In the genomic region with DNA sequence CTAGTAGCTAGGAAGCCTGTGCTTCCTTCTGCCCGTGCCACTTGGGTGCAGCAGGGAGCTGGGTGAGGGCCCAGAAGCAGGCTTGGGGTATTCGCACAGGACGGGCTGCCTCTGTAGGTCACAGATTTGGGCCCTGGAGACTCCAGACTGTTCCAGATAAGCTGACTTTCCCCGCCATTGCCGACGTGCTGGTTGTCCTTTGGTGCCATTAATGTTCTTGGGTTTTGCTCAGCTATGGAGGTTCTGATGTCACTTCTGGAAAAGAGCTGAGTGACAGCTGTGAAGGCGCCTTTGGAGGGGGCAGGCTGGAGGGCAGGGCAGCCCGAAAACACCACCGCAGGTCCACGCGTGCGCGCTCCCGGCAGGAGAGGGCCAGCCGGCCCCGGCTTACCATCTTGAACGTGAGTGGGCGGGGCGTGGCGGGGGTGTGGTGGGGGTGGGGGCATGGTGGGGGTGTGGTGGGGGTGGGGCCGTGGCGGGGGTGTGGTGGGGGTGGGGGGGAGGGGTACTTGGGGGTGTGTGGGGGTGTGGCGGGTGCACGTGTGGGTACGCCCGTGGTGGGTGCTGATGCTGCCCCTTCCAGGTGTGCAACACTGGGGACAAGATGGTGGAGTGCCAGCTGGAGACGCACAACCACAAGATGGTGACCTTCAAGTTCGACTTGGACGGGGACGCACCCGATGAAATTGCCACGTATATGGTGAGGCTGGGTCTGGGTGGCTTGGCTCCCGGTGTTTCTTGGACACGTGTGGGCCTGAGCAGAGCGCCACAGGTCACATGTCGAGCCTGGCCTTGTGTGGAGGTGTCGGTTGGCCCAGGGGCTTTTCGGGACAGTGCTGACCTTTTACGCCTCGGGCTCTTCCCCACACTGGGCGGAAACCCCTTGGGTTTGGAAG, we compare ENCODE assay signal across 15 cellular contexts.
DNase-seq lines count a peak whose midpoint lies in the region; ATAC-seq and TF ChIP-seq lines count a peak whose summit lies in the region.
"Had no signal": no experiment of that assay in that cellular context is flagged by ENCODE, and none has a peak within 500 bp of the region (broad histone marks: within the 10 kb centered on the region; RNA-seq: fewer than 3 reads in every experiment).

No MANE protein-coding gene starts in this region.

- no peaks in the 10 kb centered on the region for H3K4me1 ChIP-seq in endodermal cell (ENCODE audit: control insufficient read depth, insufficient read depth, low read length)
- H3K4me1 ChIP-seq: parathyroid adenoma had no signal

- peak; percentile 8 for DNase-seq in activated CD8-positive, alpha-beta T cell treated with anti-CD3 and anti-CD28 coated beads, Interleukin-2, amount 10 ng/mL, durations not matched to agents 7 days and 5 days
- DNase-seq in activated CD8-positive, alpha-beta T cell treated with anti-CD3 and anti-CD28 coated beads for 36 hours, result no peak
- peak; percentile 26 for DNase-seq in GM13976 (ENCODE audit: low spot score)
- DNase-seq in endodermal cell, result peak; percentile 34
- DNase-seq in sciatic nerve (ENCODE audit: low spot score), result peak; percentile 45
- no peak for DNase-seq in NCI-H446 treated with DMSO at 0.1 percent for 48 hours (lab: John Stamatoyannopoulos, UW)
- no peak for DNase-seq in cerebellar cortex (ENCODE audit: low spot score)
- DNase-seq in caudate nucleus (lab: John Stamatoyannopoulos, UW), result no peak
- DNase-seq: CD4-positive, alpha-beta memory T cell; NCI-H1436; SHP77 treated with DMSO at 0.1 percent for 48 hours; T-helper 2 cell had no signal

- H3K9me3 ChIP-seq in endodermal cell (ENCODE audit: control insufficient read depth, low read length), result no peaks in the 10 kb centered on the region

- H3K27me3 ChIP-seq in endodermal cell (ENCODE audit: control insufficient read depth, insufficient read depth, low read length, poor library complexity, severe bottlenecking), result no peaks in the 10 kb centered on the region

- CTCF ChIA-PET in activated CD8-positive, alpha-beta T cell treated with anti-CD3 and anti-CD28 coated beads, Interleukin-2, amount 10 ng/mL, durations not matched to agents 7 days and 5 days (lab: Charles Lee), result no interaction called here
- CTCF ChIA-PET in activated CD8-positive, alpha-beta T cell treated with anti-CD3 and anti-CD28 coated beads for 36 hours (lab: Charles Lee), result no interaction called here

- POLR2A ChIA-PET in activated CD8-positive, alpha-beta T cell treated with anti-CD3 and anti-CD28 coated beads, Interleukin-2, amount 10 ng/mL, durations not matched to agents 7 days and 5 days (lab: Charles Lee), result no interaction called here
- POLR2A ChIA-PET in activated CD8-positive, alpha-beta T cell treated with anti-CD3 and anti-CD28 coated beads for 36 hours (lab: Charles Lee), result no interaction called here

- no peaks in the 10 kb centered on the region for H3K36me3 Mint-ChIP-seq in activated CD8-positive, alpha-beta T cell treated with anti-CD3 and anti-CD28 coated beads, Interleukin-2, amount 10 ng/mL, durations not matched to agents 7 days and 5 days (ENCODE audit: low read depth)
- no peaks in the 10 kb centered on the region for H3K36me3 Mint-ChIP-seq in activated CD8-positive, alpha-beta T cell treated with anti-CD3 and anti-CD28 coated beads for 36 hours (ENCODE audit: low read depth)
- H3K36me3 Mint-ChIP-seq in endodermal cell (ENCODE audit: low read depth), result peaks cover 4% of the 10 kb centered on the region
- H3K36me3 Mint-ChIP-seq: CD4-positive, alpha-beta memory T cell had no signal

- in situ Hi-C loops in GM13976 (cut with MboI; ENCODE audit: low sequenced_read_pairs, unreplicated experiment), result no loop called here

- H3K4me3 ChIP-seq in endodermal cell (ENCODE audit: low read length), result no peak overlapping the region

- H3K4me1 Mint-ChIP-seq in activated CD8-positive, alpha-beta T cell treated with anti-CD3 and anti-CD28 coated beads, Interleukin-2, amount 10 ng/mL, durations not matched to agents 7 days and 5 days (ENCODE audit: low read depth), result peaks cover 9% of the 10 kb centered on the region
- H3K4me1 Mint-ChIP-seq in activated CD8-positive, alpha-beta T cell treated with anti-CD3 and anti-CD28 coated beads for 36 hours (ENCODE audit: low read depth), result peaks cover 6% of the 10 kb centered on the region
- no peaks in the 10 kb centered on the region for H3K4me1 Mint-ChIP-seq in endodermal cell

- no peak for ATAC-seq in activated CD8-positive, alpha-beta T cell treated with anti-CD3 and anti-CD28 coated beads, Interleukin-2, amount 10 ng/mL, durations not matched to agents 7 days and 5 days
- no peak for ATAC-seq in activated CD8-positive, alpha-beta T cell treated with anti-CD3 and anti-CD28 coated beads for 36 hours
- no peak for ATAC-seq in sciatic nerve

- H3K9ac ChIP-seq in endodermal cell (ENCODE audit: extremely low read depth, low read length, poor library complexity, severe bottlenecking), result no peak overlapping the region
- H3K9ac ChIP-seq: parathyroid adenoma had no signal

- peaks cover 6% of the 10 kb centered on the region for H3K36me3 ChIP-seq in endodermal cell (ENCODE audit: control insufficient read depth, insufficient read depth, low read length)

- no peak overlapping the region for H3K4me3 Mint-ChIP-seq in activated CD8-positive, alpha-beta T cell treated with anti-CD3 and anti-CD28 coated beads, Interleukin-2, amount 10 ng/mL, durations not matched to agents 7 days and 5 days
- no peak overlapping the region for H3K4me3 Mint-ChIP-seq in activated CD8-positive, alpha-beta T cell treated with anti-CD3 and anti-CD28 coated beads for 36 hours
- H3K4me3 Mint-ChIP-seq in endodermal cell, result no peak overlapping the region
- H3K4me3 Mint-ChIP-seq: activated T-helper 1 cell treated with anti-CD3 and anti-CD28 coated beads, Interleukin-12 subunit alpha, Interleukin-12 subunit beta, Interleukin-2, Interleukin-4 antibody, amounts not matched to agents 30 ng/mL and 10 ng/mL and 1 ng/mL, durations not matched to agents 14 hours and 24 hours and 36 hours; CD4-positive, alpha-beta memory T cell; central memory CD8-positive, alpha-beta T cell had no signal

- no peaks in the 10 kb centered on the region for H3K27me3 Mint-ChIP-seq in activated CD8-positive, alpha-beta T cell treated with anti-CD3 and anti-CD28 coated beads, Interleukin-2, amount 10 ng/mL, durations not matched to agents 7 days and 5 days (ENCODE audit: low read depth)
- H3K27me3 Mint-ChIP-seq in activated CD8-positive, alpha-beta T cell treated with anti-CD3 and anti-CD28 coated beads for 36 hours, result peaks cover 2% of the 10 kb centered on the region
- H3K27me3 Mint-ChIP-seq in endodermal cell (ENCODE audit: insufficient read depth), result no peaks in the 10 kb centered on the region

- no peaks in the 10 kb centered on the region for H3K9me3 Mint-ChIP-seq in activated CD8-positive, alpha-beta T cell treated with anti-CD3 and anti-CD28 coated beads, Interleukin-2, amount 10 ng/mL, durations not matched to agents 7 days and 5 days (ENCODE audit: insufficient read depth)
- H3K9me3 Mint-ChIP-seq in activated CD8-positive, alpha-beta T cell treated with anti-CD3 and anti-CD28 coated beads for 36 hours, result no peaks in the 10 kb centered on the region
- no peaks in the 10 kb centered on the region for H3K9me3 Mint-ChIP-seq in endodermal cell
- H3K9me3 Mint-ChIP-seq: activated T-helper 1 cell treated with anti-CD3 and anti-CD28 coated beads, Interleukin-12 subunit alpha, Interleukin-12 subunit beta, Interleukin-2, Interleukin-4 antibody, amounts not matched to agents 30 ng/mL and 10 ng/mL and 1 ng/mL, durations not matched to agents 14 hours and 24 hours and 36 hours; central memory CD8-positive, alpha-beta T cell had no signal

- H3K27ac ChIP-seq in endodermal cell (ENCODE audit: low read depth, low read length), result no peak overlapping the region
- H3K27ac ChIP-seq in caudate nucleus (ENCODE audit: low read depth, low read length), result no peak overlapping the region
- H3K27ac ChIP-seq: parathyroid adenoma had no signal

- WGBS in endodermal cell (ENCODE audit: insufficient coverage in 1 of 2, insufficient read length in 1 of 2), 2 experiments, result 90 to 92% methylated on average over 21 to 30 of the region's 41 CpGs

- no peak for TF ChIP-seq CTCF in activated CD8-positive, alpha-beta T cell treated with anti-CD3 and anti-CD28 coated beads for 36 hours (IDR thresholded peaks at IDR 0.05)
- TF ChIP-seq CTCF in GM13976 (IDR thresholded peaks at IDR 0.05; ENCODE audit: borderline replicate concordance, control extremely low read depth, extremely low read depth, insufficient read depth, missing control alignments), result no peak
- TF ChIP-seq CTCF in endodermal cell (conservative IDR thresholded peaks at IDR 0.05), result no peak

- intact Hi-C loops in activated CD8-positive, alpha-beta T cell treated with anti-CD3 and anti-CD28 coated beads for 36 hours (cut with micrococcal nuclease), result no loop called here
- intact Hi-C loops in sciatic nerve (cut with DNase I), result no loop called here

- H3K27ac Mint-ChIP-seq in activated CD8-positive, alpha-beta T cell treated with anti-CD3 and anti-CD28 coated beads, Interleukin-2, amount 10 ng/mL, durations not matched to agents 7 days and 5 days, result no peak overlapping the region
- no peak overlapping the region for H3K27ac Mint-ChIP-seq in activated CD8-positive, alpha-beta T cell treated with anti-CD3 and anti-CD28 coated beads for 36 hours
- H3K27ac Mint-ChIP-seq in endodermal cell, result no peak overlapping the region
- H3K27ac Mint-ChIP-seq: activated T-helper 1 cell treated with anti-CD3 and anti-CD28 coated beads, Interleukin-12 subunit alpha, Interleukin-12 subunit beta, Interleukin-2, Interleukin-4 antibody, amounts not matched to agents 30 ng/mL and 10 ng/mL and 1 ng/mL, durations not matched to agents 14 hours and 24 hours and 36 hours; CD4-positive, alpha-beta memory T cell had no signal

Comparison
In these comparisons a context has a peak if more than half of its experiments do, and no peak if none do; other contexts are left out.
1. DNase-seq: peak in activated CD8-positive, alpha-beta T cell treated with anti-CD3 and anti-CD28 coated beads, Interleukin-2, amount 10 ng/mL, durations not matched to agents 7 days and 5 days (single experiment), GM13976 (single experiment), endodermal cell (single experiment) and sciatic nerve (single experiment); none in activated CD8-positive, alpha-beta T cell treated with anti-CD3 and anti-CD28 coated beads for 36 hours (single experiment), NCI-H446 treated with DMSO at 0.1 percent for 48 hours (single experiment), cerebellar cortex (single experiment) and caudate nucleus (0 of 61).